In the genomic region with DNA sequence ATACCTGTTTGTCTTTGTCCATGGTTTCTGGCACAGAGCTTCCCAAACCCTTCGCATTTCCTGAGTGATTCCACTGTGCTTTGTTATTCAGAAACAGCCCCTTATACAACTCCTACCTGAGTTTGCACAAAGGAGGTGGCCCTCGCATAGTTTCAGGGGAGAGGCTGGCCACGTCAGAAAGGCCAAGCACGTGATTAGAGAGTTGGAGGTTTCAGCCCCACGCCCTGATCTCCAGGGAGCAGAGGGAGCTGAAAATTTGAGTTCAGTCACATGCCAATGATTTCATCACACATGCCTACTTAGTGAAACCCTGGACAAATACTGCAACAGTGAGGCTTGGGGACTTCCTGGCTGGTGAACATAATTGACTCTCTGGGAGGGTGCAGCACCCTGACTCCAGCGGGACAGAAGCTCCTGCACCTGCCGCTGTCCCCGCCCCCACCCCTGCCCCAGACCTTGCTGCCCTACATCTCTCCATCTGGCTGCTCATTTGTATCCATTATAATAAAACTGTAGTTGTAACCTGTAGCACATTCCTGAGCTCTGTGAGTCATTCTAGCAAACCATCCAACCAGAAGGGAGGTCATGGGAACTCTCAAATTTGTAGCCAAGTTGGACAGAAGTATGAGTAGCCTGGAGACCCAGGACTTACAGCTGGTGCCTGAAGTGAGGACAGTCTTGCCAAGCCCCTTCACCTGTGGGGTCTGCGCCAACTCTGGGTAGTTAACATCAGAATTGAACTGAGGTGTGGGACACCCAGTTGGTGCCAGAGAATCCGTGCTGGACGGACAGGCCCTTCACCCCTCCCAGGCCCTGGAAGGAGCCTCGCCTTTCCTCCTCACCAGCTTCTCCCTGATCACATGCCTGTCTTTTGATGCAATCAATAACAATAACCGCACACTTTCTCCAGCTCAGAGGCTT, we compare ENCODE assay signal across 9 cellular contexts.
DNase-seq lines count a peak whose midpoint lies in the region; ATAC-seq, FAIRE-seq and TF ChIP-seq lines count a peak whose summit lies in the region.
"Had no signal": no experiment of that assay in that cellular context is flagged by ENCODE, and none has a peak within 500 bp of the region (broad histone marks: within the 10 kb centered on the region; RNA-seq: fewer than 3 reads in every experiment).

No MANE protein-coding gene starts in this region.

- no peaks in the 10 kb centered on the region for H3K27me3 ChIP-seq in upper lobe of right lung

- ATAC-seq in upper lobe of right lung = peak; percentile 91

- peak overlapping the region; percentile 89 to 95 for H3K27ac ChIP-seq in kidney (ENCODE audit: low read depth in 2 of 2, low read length in 2 of 2)
- H3K27ac ChIP-seq in upper lobe of right lung = peak overlapping the region; percentile 78
- H3K27ac ChIP-seq: C4-2B had no signal

- H3K4me1 ChIP-seq in kidney (ENCODE audit: control insufficient read depth in 1 of 2, insufficient read depth in 1 of 2, low read depth in 1 of 2, low read length in 2 of 2) (peaks cover 7 to 14% of the 10 kb centered on the region in 2 donors), upper lobe of right lung (peaks cover 26% of the 10 kb centered on the region)

- peak overlapping the region in 1 of 2 donors; percentile 71 for H3K9ac ChIP-seq in kidney (ENCODE audit: low read length in 2 of 2)

- intact Hi-C loops in kidney (cut with DNase I) (no loop called here), upper lobe of right lung (cut with DNase I) (no loop called here)

- H3K36me3 ChIP-seq in kidney (ENCODE audit: control insufficient read depth in 1 of 2, insufficient read depth in 2 of 2, low read length in 2 of 2) (no peaks in the 10 kb centered on the region), upper lobe of right lung (no peaks in the 10 kb centered on the region)

- no peak for TF ChIP-seq CTCF in kidney (IDR thresholded peaks at IDR 0.05; ENCODE audit: borderline replicate concordance, extremely low read depth, insufficient read depth)
- TF ChIP-seq CTCF in upper lobe of right lung (IDR thresholded peaks at IDR 0.05) = no peak

- H3K4me3 ChIP-seq in kidney (ENCODE audit: low read length in 2 of 2) (peak overlapping the region in 1 of 2 donors; percentile 27), upper lobe of right lung (no peak overlapping the region)

- FAIRE-seq in kidney (lab: Jason Lieb, UNC) = no peak

- DNase-seq in NCI-H2107 treated with DMSO at 0.1 percent for 48 hours (lab: John Stamatoyannopoulos, UW; ENCODE audit: unreplicated experiment) = peak; percentile 13
- DNase-seq in NCI-H2107 (lab: John Stamatoyannopoulos, UW) = no peak
- peak; percentile 79 for DNase-seq in amniotic epithelial cell (ENCODE audit: low read depth)
- peak; percentile 91 for DNase-seq in kidney
- peak; percentile 87 for DNase-seq in upper lobe of right lung
- DNase-seq in activated CD4-positive, CD25-positive, alpha-beta regulatory T cell (lab: John Stamatoyannopoulos, UW) = no peak
- DNase-seq in DMS79 treated with DMSO at 0.1 percent for 48 hours (lab: John Stamatoyannopoulos, UW) = no peak
- DNase-seq in stimulated activated CD4-positive, alpha-beta T cell treated with anti-CD3 and anti-CD28 coated beads, Interleukin-12 subunit alpha, Interleukin-12 subunit beta, amount 100 ng/mL, for 4 hours = no peak

- H3K9me3 ChIP-seq in kidney (ENCODE audit: control insufficient read depth in 1 of 2, low read length in 2 of 2) (no peaks in the 10 kb centered on the region), upper lobe of right lung (no peaks in the 10 kb centered on the region)

Comparison
In these comparisons a context has a peak if more than half of its experiments do, and no peak if none do; other contexts are left out.
1. DNase-seq: peak in NCI-H2107 treated with DMSO at 0.1 percent for 48 hours (single experiment), amniotic epithelial cell (single experiment), kidney (single experiment) and upper lobe of right lung (single experiment); none in NCI-H2107 (single experiment), activated CD4-positive, CD25-positive, alpha-beta regulatory T cell (0 of 4), DMS79 treated with DMSO at 0.1 percent for 48 hours (single experiment) and stimulated activated CD4-positive, alpha-beta T cell treated with anti-CD3 and anti-CD28 coated beads, Interleukin-12 subunit alpha, Interleukin-12 subunit beta, amount 100 ng/mL, for 4 hours (single experiment).